In genomic region chr11:699753-700152, GRCh38 we compare ENCODE assay signal across 18 cellular contexts. TPM values are rescaled to one million over a fixed set of nuclear protein-coding genes. Genes with fewer than 3 reads are reported as not detected.
DNase-seq lines count a peak whose midpoint lies in the region; ATAC-seq and TF ChIP-seq lines count a peak whose summit lies in the region.
"Had no signal": no experiment of that assay in that cellular context is flagged by ENCODE, and none has a peak within 500 bp of the region (broad histone marks: within the 10 kb centered on the region; RNA-seq: fewer than 3 reads in every experiment).

No MANE protein-coding gene starts in this region.

- no peaks in the 10 kb centered on the region for H3K9me3 ChIP-seq in skeletal muscle tissue (ENCODE audit: control insufficient read depth in 3 of 3, low read length in 3 of 3)
- H3K9me3 ChIP-seq: Caco-2 had no signal

- no peak overlapping the region for H3K4me2 ChIP-seq in GM23338

- H3K4me3 Mint-ChIP-seq in GM23338: no peak overlapping the region
- H3K4me3 Mint-ChIP-seq: CD4-positive, alpha-beta T cell had no signal

- H3K27ac ChIP-seq in GM23338 (ENCODE audit: low read depth) (0 out of 2 replicates have a peak overlapping the region, but pooled peaks have one; percentile 19), epithelial cell of prostate (peak overlapping the region; percentile 98), skeletal muscle tissue (ENCODE audit: low read depth, low read length) (no peak overlapping the region)

- no peak for ATAC-seq in GM23338
- ATAC-seq in HG03469 (IDR thresholded peaks at IDR 0.05; ENCODE audit: unreplicated experiment): no peak

- H3F3A ChIP-seq in GM23338 (replicated peaks; ENCODE audit: low read depth): peaks cover 31% of the 10 kb centered on the region

- no peaks in the 10 kb centered on the region for H3K9me3 Mint-ChIP-seq in GM23338
- H3K9me3 Mint-ChIP-seq: CD4-positive, alpha-beta T cell had no signal

- peaks cover 7% of the 10 kb centered on the region for H3K27me3 Mint-ChIP-seq in GM23338 (ENCODE audit: insufficient read depth, low read depth, poor library complexity)
- H3K27me3 Mint-ChIP-seq: CD4-positive, alpha-beta T cell had no signal

- no peaks in the 10 kb centered on the region; the same call in 2 of the 3 replicates for H3K36me3 Mint-ChIP-seq in GM23338 (ENCODE audit: low read depth)

- H4K20me1 ChIP-seq in GM23338 (replicated peaks; ENCODE audit: insufficient read depth): peaks cover 5% of the 10 kb centered on the region

- TF ChIP-seq CTCF in GM23338 (conservative IDR thresholded peaks at IDR 0.05; ENCODE audit: low read depth in 2 of 2): no peak

- H3K27me3 ChIP-seq in GM23338 (ENCODE audit: insufficient read depth) (no peaks in the 10 kb centered on the region), skeletal muscle tissue (ENCODE audit: control insufficient read depth in 3 of 3, insufficient read depth in 3 of 3, low read length in 3 of 3) (no peaks in the 10 kb centered on the region)

- H2AFZ ChIP-seq in GM23338: no peak overlapping the region

- H3K36me3 ChIP-seq in GM23338 (ENCODE audit: insufficient read depth) (no peaks in the 10 kb centered on the region), skeletal muscle tissue (ENCODE audit: control insufficient read depth in 3 of 3, insufficient read depth in 3 of 3, low read length in 3 of 3) (peaks cover 12 to 17% (median 17%) of the 10 kb centered on the region in 3 donors)

- peaks cover 15% of the 10 kb centered on the region for H3K4me1 Mint-ChIP-seq in GM23338

- H3K4me1 ChIP-seq in GM23338 (ENCODE audit: insufficient read depth) (peaks cover 13% of the 10 kb centered on the region), skeletal muscle tissue (ENCODE audit: control insufficient read depth in 3 of 3, insufficient read depth in 3 of 3, low read length in 3 of 3) (peaks cover 32 to 51% (median 37%) of the 10 kb centered on the region in 3 donors)

- DNase-seq in NCI-H187 (lab: John Stamatoyannopoulos, UW): peak; percentile 29 to 63
- no peak for DNase-seq in NCI-H187 treated with DMSO at 0.1 percent for 48 hours (lab: John Stamatoyannopoulos, UW)
- no peak for DNase-seq in GM23338 (ENCODE audit: low spot score)
- no peak for DNase-seq in epithelial cell of prostate (ENCODE audit: low read depth, low spot score)
- DNase-seq in D341Med (ENCODE audit: low spot score): no peak
- no peak for DNase-seq in ureter (ENCODE audit: low spot score)
- DNase-seq: 8988T; Caco-2; CD4-positive, alpha-beta T cell; NCI-H1048; NCI-H146; NCI-H2107; NCI-H510A; NCI-H774; Right ventricle myocardium superior had no signal

- H3K9ac ChIP-seq in skeletal muscle tissue (ENCODE audit: low read depth in 1 of 3, low read length in 3 of 3): peak overlapping the region in 2 of 3 donors; percentile 38 to 45

- H3K79me2 ChIP-seq in GM23338 (replicated peaks; ENCODE audit: insufficient read depth): 0 out of 2 replicates have a peak, but pooled peaks cover 8% of the 10 kb centered on the region

- H3K27ac Mint-ChIP-seq in GM23338: no peak overlapping the region

- H3K4me3 ChIP-seq in GM23338 (no peak overlapping the region), skeletal muscle tissue (ENCODE audit: low read length in 3 of 3) (no peak overlapping the region)
- H3K4me3 ChIP-seq: SK-N-MC had no signal

- no peaks in the 10 kb centered on the region for H3K9me2 ChIP-seq in GM23338 (ENCODE audit: insufficient read depth)

TF ChIP-seq in GM23338, 12 proteins besides CTCF, POLR2A, EP300 and RAD21:
- TF ChIP-seq ZNF114 (CRISPR knock-in tag; IDR thresholded peaks at IDR 0.05) (no peak), CREB1 (CRISPR knock-in tag; IDR thresholded peaks at IDR 0.05; ENCODE audit: low read depth) (no peak), STAT1 (IDR thresholded peaks at IDR 0.05; ENCODE audit: unreplicated experiment) (no peak), POLR2AphosphoS5 (IDR thresholded peaks at IDR 0.05; ENCODE audit: low read depth) (no peak), ZNF331 (CRISPR knock-in tag; IDR thresholded peaks at IDR 0.05; ENCODE audit: low read depth) (no peak), EZH2phosphoT487 (IDR thresholded peaks at IDR 0.05; ENCODE audit: unreplicated experiment) (no peak), NANOG (IDR thresholded peaks at IDR 0.05; ENCODE audit: borderline replicate concordance) (no peak), EZH2 (IDR thresholded peaks at IDR 0.05; ENCODE audit: low read depth, unreplicated experiment) (no peak), JUNB (IDR thresholded peaks at IDR 0.05; ENCODE audit: unreplicated experiment) (no peak), ETS1 (IDR thresholded peaks at IDR 0.05) (no peak)

RNA-seq across cellular contexts. Expression of gene TMEM80, which starts 4.1 kb away (rescaled TPM):
- total RNA-seq in GM23338 (2014; rRNA removed; shearing (Covaris generic)): 12.8 and 13.1 TPM in 2 replicates
- 25.1 and 25.4 TPM in 2 replicates for polyA plus RNA-seq in GM23338 (2016; fragmentation: Nextera tagmentation; extraction: Ambion mirVana)
- total RNA-seq in skeletal muscle tissue (5.7 TPM), ureter (32.5 TPM)

RNA-seq across cellular contexts. Expression of gene DEAF1, which starts 4.7 kb away (rescaled TPM):
- 33.5 and 42.6 TPM in 2 replicates for total RNA-seq in GM23338 (2014; rRNA removed; shearing (Covaris generic))
- polyA plus RNA-seq in GM23338 (2016; fragmentation: Nextera tagmentation; extraction: Ambion mirVana): 47.8 and 49.3 TPM in 2 replicates
- total RNA-seq in skeletal muscle tissue: 17.2 TPM
- total RNA-seq in ureter: 36.9 TPM

RNA-seq across cellular contexts. Expression of gene EPS8L2, which starts 6.3 kb away (rescaled TPM):
- total RNA-seq in GM23338 (2014; rRNA removed; shearing (Covaris generic)): 34.1 and 38.7 TPM in 2 replicates
- 56.5 and 59.4 TPM in 2 replicates for polyA plus RNA-seq in GM23338 (2016; fragmentation: Nextera tagmentation; extraction: Ambion mirVana)
- total RNA-seq in skeletal muscle tissue (1.0 TPM), ureter (156 TPM)

RNA-seq across cellular contexts. Expression of gene TALDO1, which starts 47.5 kb away (rescaled TPM):
- 339 and 353 TPM in 2 replicates for total RNA-seq in GM23338 (2014; rRNA removed; shearing (Covaris generic))
- 402 and 411 TPM in 2 replicates for polyA plus RNA-seq in GM23338 (2016; fragmentation: Nextera tagmentation; extraction: Ambion mirVana)
- total RNA-seq in skeletal muscle tissue: 78.3 TPM
- total RNA-seq in ureter: 172 TPM

Comparison
In these comparisons a context has a peak if more than half of its experiments do, and no peak if none do; other contexts are left out.
1. DNase-seq: peak in NCI-H187 (2 of 2); none in NCI-H187 treated with DMSO at 0.1 percent for 48 hours (single experiment), GM23338 (single experiment), epithelial cell of prostate (single experiment), D341Med (single experiment) and ureter (single experiment).
2. RNA of gene EPS8L2, which starts 6.3 kb away (total RNA-seq): 156 TPM in ureter (single experiment) and 34.1 to 38.7 TPM in GM23338; 1.0 TPM in skeletal muscle tissue (single experiment); every median in the first group is over 10 times any median in the second.